13 cellular contexts compared by ENCODE assay signal in genomic region chr16:29765167-29766032, GRCh38. TPM values are rescaled to one million over a fixed set of nuclear protein-coding genes. Genes with fewer than 3 reads are reported as not detected.
A peak's percentile ranks its signal among the peaks of the same experiment; 100 is the strongest.
DNase-seq lines count a peak whose midpoint lies in the region; ATAC-seq and TF ChIP-seq lines count a peak whose summit lies in the region.
"Had no signal": no experiment of that assay in that cellular context is flagged by ENCODE, and none has a peak within 500 bp of the region (broad histone marks: within the 10 kb centered on the region; RNA-seq: fewer than 3 reads in every experiment).

No MANE protein-coding gene starts in this region.

- POLR2A ChIA-PET in PC-3 (lab: Charles Lee; ENCODE audit: unreplicated experiment): no interaction called here
- POLR2A ChIA-PET in naive thymus-derived CD8-positive, alpha-beta T cell (lab: Charles Lee): interaction anchor here (0.6 kb wide), 2 partner anchors 28 to 50 kb away, joined by 3 read pairs; no protein-coding TSS in a partner anchor

- no peaks in the 10 kb centered on the region for H3K9me3 ChIP-seq in PC-3 (ENCODE audit: low read length)

- H3K27ac ChIP-seq in PC-3 (ENCODE audit: low read length): peak overlapping the region; percentile 31

- H3K79me2 ChIP-seq in PC-3 (ENCODE audit: low read length): no peaks in the 10 kb centered on the region

- no peaks in the 10 kb centered on the region for H3K9me3 Mint-ChIP-seq in Calu3 (ENCODE audit: low read depth, unreplicated experiment)
- H3K9me3 Mint-ChIP-seq in naive thymus-derived CD8-positive, alpha-beta T cell: no peaks in the 10 kb centered on the region
- H3K9me3 Mint-ChIP-seq: stimulated activated effector memory CD8-positive, alpha-beta T cell treated with anti-CD3 and anti-CD28 coated beads, Interleukin-12 subunit alpha, Interleukin-12 subunit beta, amount 100 ng/mL, for 72 hours had no signal

- intact Hi-C loops in Calu3 (cut with micrococcal nuclease; ENCODE audit: unreplicated experiment) (no loop called here), PC-3 (cut with micrococcal nuclease) (no loop called here)

- H3K36me3 ChIP-seq in PC-3 (ENCODE audit: low read depth, low read length): no peaks in the 10 kb centered on the region

- H3K36me3 Mint-ChIP-seq in Calu3 (ENCODE audit: insufficient read depth, unreplicated experiment): peaks cover 16% of the 10 kb centered on the region
- no peaks in the 10 kb centered on the region for H3K36me3 Mint-ChIP-seq in naive thymus-derived CD8-positive, alpha-beta T cell
- H3K36me3 Mint-ChIP-seq: stimulated activated effector memory CD8-positive, alpha-beta T cell treated with anti-CD3 and anti-CD28 coated beads, Interleukin-12 subunit alpha, Interleukin-12 subunit beta, amount 100 ng/mL, for 72 hours had no signal

- H3K4me3 ChIP-seq in PC-3 (ENCODE audit: low read length): no peak overlapping the region

- DNase-seq in Calu3 (peak; percentile 85), NCI-H1105 treated with DMSO at 0.1 percent for 48 hours (lab: John Stamatoyannopoulos, UW) (peak; percentile 56), PC-3 (peak; percentile 67), mucosa of gallbladder (ENCODE audit: low spot score) (peak; percentile 80), Kasumi-1 (lab: John Stamatoyannopoulos, UW) (no peak), D341Med (ENCODE audit: low spot score) (no peak)
- no peak for DNase-seq in naive thymus-derived CD8-positive, alpha-beta T cell
- DNase-seq: AML-193; amniotic stem cell; effector CD4-positive, alpha-beta T cell; kidney glomerular epithelial cell had no signal

- peak overlapping the region; percentile 62 for H3K4me2 ChIP-seq in PC-3 (ENCODE audit: low read length)

- H3K4me1 ChIP-seq in PC-3 (ENCODE audit: insufficient read depth, low read length): peaks cover 9% of the 10 kb centered on the region

- peak overlapping the region; percentile 41 for H2AFZ ChIP-seq in PC-3 (ENCODE audit: low read length)

- BruUV-seq in Calu3 (replicated peaks; lab: Mats Ljungman, UMichigan) (no TSS peak), PC-3 (replicated peaks; lab: Mats Ljungman, UMichigan) (no TSS peak)

- H3K27me3 Mint-ChIP-seq in Calu3 (ENCODE audit: unreplicated experiment): no peaks in the 10 kb centered on the region
- no peaks in the 10 kb centered on the region for H3K27me3 Mint-ChIP-seq in naive thymus-derived CD8-positive, alpha-beta T cell

- H3K4me1 Mint-ChIP-seq in Calu3 (ENCODE audit: low read depth, unreplicated experiment): peaks cover 28% of the 10 kb centered on the region
- peaks cover 10 to 21% (median 18%) of the 10 kb centered on the region in 4 donors for H3K4me1 Mint-ChIP-seq in naive thymus-derived CD8-positive, alpha-beta T cell

- H4K20me1 ChIP-seq in PC-3 (ENCODE audit: low read length): no peaks in the 10 kb centered on the region

- CTCF ChIA-PET in Calu3 (lab: Charles Lee) (interaction anchor here (0.6 to 0.9 kb wide), 2 partner anchors 9 to 135 kb away, joined by 3 read pairs; partner anchors contain the start of gene ASPHD1), PC-3 (lab: Charles Lee) (interaction anchor here (0.7 kb wide), 1 partner anchor 20 kb away, joined by 5 read pairs; no protein-coding TSS in a partner anchor)

- H3F3A ChIP-seq in PC-3 (ENCODE audit: low read length, unreplicated experiment): no peaks in the 10 kb centered on the region

- no peak overlapping the region for H3K9ac ChIP-seq in PC-3 (ENCODE audit: low read length)

- peak overlapping the region; percentile 38 for H3K4me3 Mint-ChIP-seq in Calu3 (ENCODE audit: low read depth, unreplicated experiment)
- no peak overlapping the region for H3K4me3 Mint-ChIP-seq in naive thymus-derived CD8-positive, alpha-beta T cell
- H3K4me3 Mint-ChIP-seq: stimulated activated effector memory CD8-positive, alpha-beta T cell treated with anti-CD3 and anti-CD28 coated beads, Interleukin-12 subunit alpha, Interleukin-12 subunit beta, amount 100 ng/mL, for 72 hours had no signal

- ATAC-seq in PC-3 (peak; percentile 94), GM18498 (IDR thresholded peaks at IDR 0.05; ENCODE audit: unreplicated experiment) (no peak)
- ATAC-seq in naive thymus-derived CD8-positive, alpha-beta T cell: no peak
- ATAC-seq: stimulated activated effector memory CD8-positive, alpha-beta T cell treated with anti-CD3 and anti-CD28 coated beads, Interleukin-12 subunit alpha, Interleukin-12 subunit beta, amount 100 ng/mL, for 72 hours had no signal

- TF ChIP-seq CTCF in Calu3 (IDR thresholded peaks at IDR 0.05; ENCODE audit: unreplicated experiment): no peak
- TF ChIP-seq CTCF in PC-3 (conservative IDR thresholded peaks at IDR 0.05; ENCODE audit: low read depth, low read length): no peak

- H3K27ac Mint-ChIP-seq in Calu3 (ENCODE audit: unreplicated experiment): peak overlapping the region; percentile 73
- H3K27ac Mint-ChIP-seq in naive thymus-derived CD8-positive, alpha-beta T cell: peak overlapping the region in 1 of 10 donors; percentile 88
- H3K27ac Mint-ChIP-seq: stimulated activated effector memory CD8-positive, alpha-beta T cell treated with anti-CD3 and anti-CD28 coated beads, Interleukin-12 subunit alpha, Interleukin-12 subunit beta, amount 100 ng/mL, for 72 hours had no signal

- H3K27me3 ChIP-seq in PC-3 (ENCODE audit: low read length): no peaks in the 10 kb centered on the region

- no peaks in the 10 kb centered on the region for H3K9me2 ChIP-seq in PC-3 (replicated peaks; ENCODE audit: low read length)

RNA-seq across cellular contexts. Expression of gene ZG16, which starts 12.7 kb away (rescaled TPM):
- not detected in 2 replicates for total RNA-seq in Calu3 (2022)
- not detected in 2 replicates for total RNA-seq in PC-3 (2014; rRNA removed)
- total RNA-seq in mucosa of gallbladder: not detected
- total RNA-seq in naive thymus-derived CD8-positive, alpha-beta T cell: not detected
- polyA plus RNA-seq in naive thymus-derived CD8-positive, alpha-beta T cell: not detected

RNA-seq across cellular contexts. Expression of gene C16orf54, which starts 19.6 kb away (rescaled TPM):
- total RNA-seq in Calu3 (2022) (not detected in 2 replicates), PC-3 (2014; rRNA removed) (not detected in 2 replicates), mucosa of gallbladder (3.0 TPM)
- total RNA-seq in naive thymus-derived CD8-positive, alpha-beta T cell: 100 to 1,000 TPM; 108 to 110 TPM
- 10 to 100 TPM; 20.7 to 32.7 (median 29.2) TPM for polyA plus RNA-seq in naive thymus-derived CD8-positive, alpha-beta T cell

RNA-seq across cellular contexts. Expression of gene KIF22, which starts 25.2 kb away (rescaled TPM):
- total RNA-seq in Calu3 (2022) (130 and 134 TPM in 2 replicates), PC-3 (2014; rRNA removed) (87.6 and 93.1 TPM in 2 replicates), mucosa of gallbladder (21.6 TPM)
- total RNA-seq in naive thymus-derived CD8-positive, alpha-beta T cell: 10 to 100 TPM; 79.6 to 84.6 TPM
- 10 to 100 TPM; 36.9 to 45.4 (median 39.6) TPM for polyA plus RNA-seq in naive thymus-derived CD8-positive, alpha-beta T cell

RNA-seq across cellular contexts. Expression of gene MAZ, which starts 40.9 kb away (rescaled TPM):
- total RNA-seq in Calu3 (2022): 230 and 257 TPM in 2 replicates
- total RNA-seq in PC-3 (2014; rRNA removed): 279 and 358 TPM in 2 replicates
- total RNA-seq in mucosa of gallbladder: 192 TPM
- total RNA-seq in naive thymus-derived CD8-positive, alpha-beta T cell: 100 to 1,000 TPM; 278 to 282 TPM
- 10 to 100 TPM; 50.3 to 74.6 (median 58.8) TPM for polyA plus RNA-seq in naive thymus-derived CD8-positive, alpha-beta T cell

RNA-seq across cellular contexts. Expression of gene PRRT2, which starts 46.6 kb away (rescaled TPM):
- total RNA-seq in Calu3 (2022) (0.78 and 1.8 TPM in 2 replicates), PC-3 (2014; rRNA removed) (0.35 and 0.40 TPM in 2 replicates), mucosa of gallbladder (20.8 TPM)
- 1 to 10 TPM; 1.5 to 1.6 TPM for total RNA-seq in naive thymus-derived CD8-positive, alpha-beta T cell
- polyA plus RNA-seq in naive thymus-derived CD8-positive, alpha-beta T cell: under 1 TPM in 2 of 3 donors, not detected in 1; 0.14 to 0.21 TPM

Comparison
In these comparisons a context has a peak if more than half of its experiments do, and no peak if none do; other contexts are left out.
1. DNase-seq: peak in Calu3 (single experiment), NCI-H1105 treated with DMSO at 0.1 percent for 48 hours (single experiment), PC-3 (single experiment) and mucosa of gallbladder (single experiment); none in Kasumi-1 (0 of 2), naive thymus-derived CD8-positive, alpha-beta T cell (0 of 10) and D341Med (single experiment).
2. RNA of gene C16orf54, which starts 19.6 kb away (total RNA-seq): 108 to 110 TPM in naive thymus-derived CD8-positive, alpha-beta T cell; 3.0 TPM in mucosa of gallbladder (single experiment), not detected in Calu3 and not detected in PC-3; every median in the first group is over 10 times any median in the second.